Comparison of ENCODE assay signal across 8 cellular contexts in the genomic region with DNA sequence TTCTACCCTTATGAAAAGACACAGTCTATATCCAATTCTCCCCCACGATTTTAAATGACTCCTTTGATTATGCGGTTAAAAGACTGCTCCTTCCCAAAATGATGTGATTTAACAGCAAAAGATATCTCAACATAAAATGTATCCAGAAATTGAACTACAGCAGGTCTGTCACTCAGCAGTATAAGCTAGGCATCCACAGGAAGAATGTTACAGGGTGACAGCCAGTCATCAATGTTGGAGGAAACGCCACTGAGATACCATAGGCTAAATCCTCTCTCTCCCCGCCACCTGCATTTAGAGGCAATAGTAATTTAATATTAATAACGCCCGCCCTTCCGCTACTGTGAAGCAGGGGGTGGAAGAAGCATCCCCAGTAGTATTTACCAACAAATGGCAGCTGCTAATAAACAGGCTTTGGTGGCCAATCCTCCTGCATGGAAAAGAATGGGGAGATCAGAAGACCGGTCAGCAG. TPM values are rescaled to one million over a fixed set of nuclear protein-coding genes. Genes with fewer than 3 reads are reported as not detected.
A peak's percentile ranks its signal among the peaks of the same experiment; 100 is the strongest.
DNase-seq lines count a peak whose midpoint lies in the region; ATAC-seq, FAIRE-seq and TF ChIP-seq lines count a peak whose summit lies in the region.

No MANE protein-coding gene starts in this region.

- TF ChIP-seq EP300 in A549 (IDR thresholded peaks at IDR 0.05): no peak

- dilution Hi-C loops in keratinocyte (cut with MboI; ENCODE audit: extremely low pct_ligation_motif_present, low sequenced_read_pairs): no loop called here

- no peak for DNase-seq in A549 (ENCODE audit: low read depth in 1 of 2, low spot score in 1 of 2)
- no peak for DNase-seq in SJSA1 (ENCODE audit: low read depth in 1 of 2, low spot score in 2 of 2)
- DNase-seq in keratinocyte (ENCODE audit: low read depth, low spot score): no peak
- no peak for DNase-seq in SHP77 (lab: John Stamatoyannopoulos, UW)
- no peak for DNase-seq in Kasumi-1 (lab: John Stamatoyannopoulos, UW)
- DNase-seq in cortex of kidney (lab: John Stamatoyannopoulos, UW): no peak
- DNase-seq in foreskin melanocyte: no peak

- CTCF ChIA-PET in A549 (lab: Yijun Ruan, JAX): interaction anchor here (1.2 kb wide), 1 partner anchor 252 kb away, joined by 3 read pairs; no protein-coding TSS in a partner anchor

- TF ChIP-seq CTCF in A549 (IDR thresholded peaks at IDR 0.05) (no peak), keratinocyte (optimal IDR thresholded peaks at IDR 0.05 in 1 of 3, IDR thresholded peaks at IDR 0.05 in 1 of 3, conservative IDR thresholded peaks at IDR 0.05 in 1 of 3; ENCODE audit: extremely low read depth in 1 of 3, insufficient read depth in 2 of 3, low read length in 3 of 3) (no peak)

- H3K4me1 ChIP-seq in A549 (peaks cover 31% of the 10 kb centered on the region), SJSA1 (replicated peaks) (peaks cover 13% of the 10 kb centered on the region), keratinocyte (ENCODE audit: control insufficient read depth, extremely low read depth, insufficient read depth, low read length) (peaks cover 13% of the 10 kb centered on the region)

- ATAC-seq in A549: peak in 1 of 2 experiments; percentile 2; a peak in 1 of 6 replicates
- ATAC-seq in GM21529 (IDR thresholded peaks at IDR 0.05; ENCODE audit: unreplicated experiment): peak; percentile 1

- H3K9ac ChIP-seq in keratinocyte (ENCODE audit: control insufficient read depth, extremely low read depth, insufficient read depth, low read length): peak overlapping the region; percentile 93

- no peak for TF ChIP-seq RAD21 in A549 (conservative IDR thresholded peaks at IDR 0.05 in 1 of 2, IDR thresholded peaks at IDR 0.05 in 1 of 2)

- peaks cover 53% of the 10 kb centered on the region for H3K79me2 ChIP-seq in keratinocyte (ENCODE audit: control insufficient read depth, insufficient read depth, low read length)

- H3K9me3 ChIP-seq in A549 (no peaks in the 10 kb centered on the region), SJSA1 (replicated peaks) (no peaks in the 10 kb centered on the region), keratinocyte (ENCODE audit: control insufficient read depth, low read depth, low read length) (no peaks in the 10 kb centered on the region)

- no peaks in the 10 kb centered on the region for H4K20me1 ChIP-seq in keratinocyte (ENCODE audit: control insufficient read depth, extremely low read depth, insufficient read depth, low read length)

- TF ChIP-seq POLR2A in A549 (IDR thresholded peaks at IDR 0.05; ENCODE audit: low read length): no peak

- H3K4me2 ChIP-seq in A549: peak overlapping the region; percentile 77
- H3K4me2 ChIP-seq in keratinocyte (ENCODE audit: control insufficient read depth, extremely low read depth, insufficient read depth, low read depth, low read length): peak overlapping the region; percentile 96

- H3K27ac ChIP-seq in A549 (peak overlapping the region; percentile 78 to 80), SJSA1 (peak overlapping the region; percentile 81), keratinocyte (ENCODE audit: control insufficient read depth, insufficient read depth, low read length) (peak overlapping the region; percentile 78)

- H3K4me3 ChIP-seq in A549 (peak overlapping the region; percentile 96), SJSA1 (peak overlapping the region; percentile 79), keratinocyte (ENCODE audit: control insufficient read depth in 2 of 3, extremely low read depth in 1 of 3, insufficient read depth in 2 of 3, low read depth in 1 of 3, low read length in 3 of 3) (peak overlapping the region; percentile 82 to 97 (median 95))

- H3K9me1 ChIP-seq in keratinocyte (ENCODE audit: control insufficient read depth, extremely low read depth, insufficient read depth, low read length): no peaks in the 10 kb centered on the region

- peak overlapping the region; percentile 99 for H2AFZ ChIP-seq in keratinocyte (ENCODE audit: control insufficient read depth, low read length)

- H3K27me3 ChIP-seq in SJSA1 (replicated peaks) (no peaks in the 10 kb centered on the region), keratinocyte (ENCODE audit: control insufficient read depth, extremely low read depth, insufficient read depth, low read length) (no peaks in the 10 kb centered on the region)

- 14% methylated on average over 8 of the region's 8 CpGs for WGBS in A549 (ENCODE audit: missing lambda C conversion rate)

- POLR2A ChIA-PET in A549 (lab: Yijun Ruan, JAX): interaction anchor here (0.6 to 2.3 kb wide), 8 partner anchors 10 to 161 kb away, joined by 3 to 18 read pairs (median 6); a partner anchor contains a TSS

- FAIRE-seq in A549 (lab: Jason Lieb, UNC) (no peak), keratinocyte (lab: Jason Lieb, UNC) (no peak)

- peaks cover 36% of the 10 kb centered on the region for H3K36me3 ChIP-seq in SJSA1
- peaks cover 9 to 25% of the 10 kb centered on the region in 2 experiments for H3K36me3 ChIP-seq in keratinocyte (ENCODE audit: control insufficient read depth in 2 of 2, extremely low read depth in 1 of 2, insufficient read depth in 2 of 2, low read length in 2 of 2)

TF ChIP-seq in A549, 52 proteins besides CTCF, POLR2A, EP300 and RAD21 (continues in another document):
- TF ChIP-seq HOXA7 (CRISPR knock-in tag; IDR thresholded peaks at IDR 0.05): 0 out of 2 replicates have a peak, but pooled peaks have one; percentile 42
- TF ChIP-seq CBX2 (IDR thresholded peaks at IDR 0.05; ENCODE audit: borderline replicate concordance, low read depth): no peak
- TF ChIP-seq, protein P1, sequence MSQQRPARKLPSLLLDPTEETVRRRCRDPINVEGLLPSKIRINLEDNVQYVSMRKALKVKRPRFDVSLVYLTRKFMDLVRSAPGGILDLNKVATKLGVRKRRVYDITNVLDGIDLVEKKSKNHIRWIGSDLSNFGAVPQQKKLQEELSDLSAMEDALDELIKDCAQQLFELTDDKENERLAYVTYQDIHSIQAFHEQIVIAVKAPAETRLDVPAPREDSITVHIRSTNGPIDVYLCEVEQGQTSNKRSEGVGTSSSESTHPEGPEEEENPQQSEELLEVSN (IDR thresholded peaks at IDR 0.05; ENCODE audit: borderline replicate concordance, low read depth): no peak

RNA-seq across cellular contexts. Expression of a gene that starts 0.6 kb away (rescaled TPM):
- polyA plus RNA-seq in A549 (2011; rRNA removed): 56.7 and 84.2 TPM in 2 replicates
- 15.8 and 16.2 TPM in 2 replicates for polyA plus RNA-seq in A549 (2012; cell fraction: cytosol; rRNA removed)
- 13.9 and 16.9 TPM in 2 replicates for polyA plus RNA-seq in A549 (2012; cell fraction: nucleus; rRNA removed)
- 76.5 to 79.5 TPM (median 77.0 TPM) in 3 replicates for polyA plus RNA-seq in A549 (2017; fragmentation: RNase III; extraction: RNeasy Plus Mini Kit Qiagen cat#74134 plus additional on column Dnase treatment)
- polyA minus RNA-seq in A549 (2011; rRNA and poly(A)+ RNA removed): 34.0 and 36.0 TPM in 2 replicates
- total RNA-seq in SJSA1 (2014; rRNA removed; shearing (Covaris generic)): 79.7 and 99.7 TPM in 2 replicates
- 23.9 to 41.9 TPM (median 29.5 TPM) in 3 replicates for polyA plus RNA-seq in keratinocyte
- polyA plus RNA-seq in keratinocyte (2011; ENCODE audit: low read depth): 45.7 TPM
- polyA plus RNA-seq in keratinocyte (2011; cell fraction: cytosol; rRNA removed): 16.1 and 24.0 TPM in 2 replicates
- polyA plus RNA-seq in keratinocyte (2011; cell fraction: nucleus; rRNA removed): 28.5 and 39.1 TPM in 2 replicates
- 17.7 and 39.1 TPM in 2 replicates for polyA plus RNA-seq in keratinocyte (2012; ENCODE audit: low replicate concordance)
- polyA minus RNA-seq in keratinocyte: 9.9 to 41.7 TPM (median 19.6 TPM) in 3 replicates
- polyA minus RNA-seq in keratinocyte (2011; cell fraction: cytosol; rRNA and poly(A)+ RNA removed): 20.5 TPM
- polyA minus RNA-seq in keratinocyte (2011; cell fraction: nucleus; rRNA and poly(A)+ RNA removed): 21.9 and 38.4 TPM in 2 replicates

RNA-seq across cellular contexts. Expression of a gene that starts 0.8 kb away (rescaled TPM):
- polyA plus RNA-seq in A549 (2011; rRNA removed) (62.3 and 73.4 TPM in 2 replicates), A549 (2017; fragmentation: RNase III; extraction: RNeasy Plus Mini Kit Qiagen cat#74134 plus additional on column Dnase treatment) (80.4 to 107 TPM (median 95.4 TPM) in 3 replicates), keratinocyte (12.0 to 25.8 TPM (median 16.7 TPM) in 3 replicates)
- polyA plus RNA-seq in A549 (2012; cell fraction: cytosol; rRNA removed): 9.6 and 10.3 TPM in 2 replicates
- polyA plus RNA-seq in A549 (2012; cell fraction: nucleus; rRNA removed): 4.3 and 9.1 TPM in 2 replicates
- polyA minus RNA-seq in A549 (2011; rRNA and poly(A)+ RNA removed): 12.4 and 34.9 TPM in 2 replicates
- 72.6 and 73.1 TPM in 2 replicates for total RNA-seq in SJSA1 (2014; rRNA removed; shearing (Covaris generic))
- polyA plus RNA-seq in keratinocyte (2011; ENCODE audit: low read depth): 13.4 TPM
- polyA plus RNA-seq in keratinocyte (2011; cell fraction: cytosol; rRNA removed): 9.7 and 22.4 TPM in 2 replicates
- 17.9 and 25.8 TPM in 2 replicates for polyA plus RNA-seq in keratinocyte (2011; cell fraction: nucleus; rRNA removed)
- polyA plus RNA-seq in keratinocyte (2012; ENCODE audit: low replicate concordance): 40.5 and 46.0 TPM in 2 replicates
- 1.7 to 13.3 TPM (median 5.5 TPM) in 3 replicates for polyA minus RNA-seq in keratinocyte
- 48.9 TPM for polyA minus RNA-seq in keratinocyte (2011; cell fraction: cytosol; rRNA and poly(A)+ RNA removed)
- polyA minus RNA-seq in keratinocyte (2011; cell fraction: nucleus; rRNA and poly(A)+ RNA removed): 14.9 and 33.7 TPM in 2 replicates

RNA-seq across cellular contexts. Expression of a gene that starts 25.3 kb away (rescaled TPM):
- polyA plus RNA-seq in A549 (2011; rRNA removed): 34.4 and 39.8 TPM in 2 replicates
- polyA plus RNA-seq in A549 (2012; cell fraction: cytosol; rRNA removed): 2.3 and 2.5 TPM in 2 replicates
- polyA plus RNA-seq in A549 (2012; cell fraction: nucleus; rRNA removed): 0.54 and 0.92 TPM in 2 replicates
- 2.7 to 3.2 TPM (median 2.9 TPM) in 3 replicates for polyA plus RNA-seq in A549 (2017; fragmentation: RNase III; extraction: RNeasy Plus Mini Kit Qiagen cat#74134 plus additional on column Dnase treatment)
- polyA minus RNA-seq in A549 (2011; rRNA and poly(A)+ RNA removed): 3.1 and 4.5 TPM in 2 replicates
- total RNA-seq in SJSA1 (2014; rRNA removed; shearing (Covaris generic)): 0.50 and 1.1 TPM in 2 replicates
- 0.07 to 0.12 TPM (median 0.12 TPM) in 3 replicates for polyA plus RNA-seq in keratinocyte
- not detected for polyA plus RNA-seq in keratinocyte (2011; ENCODE audit: low read depth)
- polyA plus RNA-seq in keratinocyte (2011; cell fraction: cytosol; rRNA removed): 0.12 and 0.18 TPM in 2 replicates
- polyA plus RNA-seq in keratinocyte (2011; cell fraction: nucleus; rRNA removed): 0.06 TPM in 1 of 2 replicates, not detected in the other
- not detected in 2 replicates for polyA plus RNA-seq in keratinocyte (2012; ENCODE audit: low replicate concordance)
- polyA minus RNA-seq in keratinocyte: not detected in 3 replicates
- not detected for polyA minus RNA-seq in keratinocyte (2011; cell fraction: cytosol; rRNA and poly(A)+ RNA removed)
- polyA minus RNA-seq in keratinocyte (2011; cell fraction: nucleus; rRNA and poly(A)+ RNA removed): 0.08 TPM in 1 of 2 replicates, not detected in the other
